16 cellular contexts compared by ENCODE assay signal in genomic region chr6:131733376-131734016, GRCh38. TPM values are rescaled to one million over a fixed set of nuclear protein-coding genes. Genes with fewer than 3 reads are reported as not detected.
DNase-seq lines count a peak whose midpoint lies in the region; ATAC-seq and TF ChIP-seq lines count a peak whose summit lies in the region.
"Had no signal": no experiment of that assay in that cellular context is flagged by ENCODE, and none has a peak within 500 bp of the region (broad histone marks: within the 10 kb centered on the region; RNA-seq: fewer than 3 reads in every experiment).

No MANE protein-coding gene starts in this region.

- no peak overlapping the region for H3K4me2 ChIP-seq in neural progenitor cell

- H3K27ac ChIP-seq in neural progenitor cell: no peak overlapping the region
- H3K27ac ChIP-seq: C4-2B had no signal

- H3K9me3 Mint-ChIP-seq in neural progenitor cell (no peaks in the 10 kb centered on the region), glutamatergic neuron (ENCODE audit: unreplicated experiment) (no peaks in the 10 kb centered on the region)
- H3K9me3 Mint-ChIP-seq: stimulated activated effector memory CD8-positive, alpha-beta T cell treated with anti-CD3 and anti-CD28 coated beads, Interleukin-12 subunit alpha, Interleukin-12 subunit beta, amount 100 ng/mL, for 72 hours had no signal

- H3K4me1 ChIP-seq in neural progenitor cell: peaks cover 7% of the 10 kb centered on the region

- ATAC-seq in HG03439 (IDR thresholded peaks at IDR 0.05; ENCODE audit: unreplicated experiment): no peak
- ATAC-seq: activated CD4-positive, alpha-beta T cell treated with anti-CD3 and anti-CD28 coated beads for 36 hours; stimulated activated effector memory CD8-positive, alpha-beta T cell treated with anti-CD3 and anti-CD28 coated beads, Interleukin-12 subunit alpha, Interleukin-12 subunit beta, amount 100 ng/mL, for 72 hours had no signal

- H3K4me1 Mint-ChIP-seq in neural progenitor cell: peaks cover 5% of the 10 kb centered on the region
- no peaks in the 10 kb centered on the region for H3K4me1 Mint-ChIP-seq in glutamatergic neuron (ENCODE audit: low read depth, unreplicated experiment)
- H3K4me1 Mint-ChIP-seq: activated CD4-positive, alpha-beta T cell treated with anti-CD3 and anti-CD28 coated beads for 36 hours; stimulated activated effector memory CD8-positive, alpha-beta T cell treated with anti-CD3 and anti-CD28 coated beads, Interleukin-12 subunit alpha, Interleukin-12 subunit beta, amount 100 ng/mL, for 72 hours had no signal

- no peak overlapping the region for H3K27ac Mint-ChIP-seq in neural progenitor cell
- H3K27ac Mint-ChIP-seq in glutamatergic neuron (ENCODE audit: unreplicated experiment): no peak overlapping the region
- H3K27ac Mint-ChIP-seq: activated CD4-positive, alpha-beta T cell treated with anti-CD3 and anti-CD28 coated beads for 36 hours; stimulated activated effector memory CD8-positive, alpha-beta T cell treated with anti-CD3 and anti-CD28 coated beads, Interleukin-12 subunit alpha, Interleukin-12 subunit beta, amount 100 ng/mL, for 72 hours had no signal

- H3K9ac ChIP-seq in neural progenitor cell: no peak overlapping the region

- no peaks in the 10 kb centered on the region for H3K9me3 ChIP-seq in neural progenitor cell (ENCODE audit: low read depth)

- H3K36me3 ChIP-seq in neural progenitor cell: no peaks in the 10 kb centered on the region

- no peaks in the 10 kb centered on the region for H3K27me3 ChIP-seq in neural progenitor cell

- H3K4me3 Mint-ChIP-seq in neural progenitor cell: no peak overlapping the region
- no peak overlapping the region for H3K4me3 Mint-ChIP-seq in glutamatergic neuron (ENCODE audit: unreplicated experiment)
- H3K4me3 Mint-ChIP-seq: activated CD4-positive, alpha-beta T cell treated with anti-CD3 and anti-CD28 coated beads for 36 hours; stimulated activated effector memory CD8-positive, alpha-beta T cell treated with anti-CD3 and anti-CD28 coated beads, Interleukin-12 subunit alpha, Interleukin-12 subunit beta, amount 100 ng/mL, for 72 hours had no signal

- H3K27me3 Mint-ChIP-seq in neural progenitor cell (ENCODE audit: insufficient read depth, low read depth): peaks cover 2% of the 10 kb centered on the region
- no peaks in the 10 kb centered on the region for H3K27me3 Mint-ChIP-seq in glutamatergic neuron (ENCODE audit: unreplicated experiment)

- H3F3A ChIP-seq in neural progenitor cell (ENCODE audit: low read depth): no peaks in the 10 kb centered on the region

- no peaks in the 10 kb centered on the region for H3K79me2 ChIP-seq in neural progenitor cell (ENCODE audit: low read depth)

- H3K4me3 ChIP-seq in neural progenitor cell: no peak overlapping the region
- H3K4me3 ChIP-seq: lung, skin epidermis had no signal

- TF ChIP-seq CTCF in neural progenitor cell (IDR thresholded peaks at IDR 0.05) (no peak), glutamatergic neuron (IDR thresholded peaks at IDR 0.05; ENCODE audit: partially characterized antibody, unreplicated experiment) (no peak)

- peak overlapping the region; percentile 12 for H2AFZ ChIP-seq in neural progenitor cell (replicated peaks)

- H4K20me1 ChIP-seq in neural progenitor cell (ENCODE audit: low read depth): no peaks in the 10 kb centered on the region

- DNase-seq in Ammon's horn (ENCODE audit: low spot score) (peak; percentile 76), MV-4-11 (lab: John Stamatoyannopoulos, UW) (peak; percentile 52), dermis blood vessel endothelial cell (peak; percentile 39), neural progenitor cell (ENCODE audit: low spot score) (no peak), NAMALWA (ENCODE audit: low spot score) (no peak), DMS153 (lab: John Stamatoyannopoulos, UW) (no peak), glutamatergic neuron (no peak)
- DNase-seq: activated CD4-positive, alpha-beta T cell treated with anti-CD3 and anti-CD28 coated beads for 36 hours; activated naive CD4-positive, alpha-beta T cell treated with Interleukin-2 at 50 U/mL for 16 hours; NCI-H446; SIG-M5 had no signal

- H3K36me3 Mint-ChIP-seq in neural progenitor cell (no peaks in the 10 kb centered on the region), glutamatergic neuron (ENCODE audit: unreplicated experiment) (no peaks in the 10 kb centered on the region)
- H3K36me3 Mint-ChIP-seq: stimulated activated effector memory CD8-positive, alpha-beta T cell treated with anti-CD3 and anti-CD28 coated beads, Interleukin-12 subunit alpha, Interleukin-12 subunit beta, amount 100 ng/mL, for 72 hours had no signal

RNA-seq across cellular contexts. Expression of gene CTAGE9, which starts 22.7 kb away (rescaled TPM):
- total RNA-seq in dermis blood vessel endothelial cell (not detected in 2 replicates), neural progenitor cell (ENCODE audit: low replicate concordance) (not detected in 2 replicates), glutamatergic neuron (ENCODE audit: unreplicated experiment) (not detected)
- total RNA-seq: lung had no signal

RNA-seq across cellular contexts. Expression of gene OR2A4, which starts 32.3 kb away (rescaled TPM):
- total RNA-seq in dermis blood vessel endothelial cell: not detected in 2 replicates
- 0.82 TPM in 1 of 2 replicates, not detected in the other for total RNA-seq in neural progenitor cell (ENCODE audit: low replicate concordance)
- total RNA-seq in glutamatergic neuron (ENCODE audit: unreplicated experiment): not detected
- total RNA-seq: activated CD4-positive, alpha-beta T cell treated with anti-CD3 and anti-CD28 coated beads for 36 hours; lung had no signal

Comparison
In these comparisons a context has a peak if more than half of its experiments do, and no peak if none do; other contexts are left out.
1. DNase-seq: peak in Ammon's horn (single experiment), MV-4-11 (single experiment) and dermis blood vessel endothelial cell (single experiment); none in neural progenitor cell (single experiment), NAMALWA (single experiment), DMS153 (single experiment) and glutamatergic neuron (single experiment).